ENCODE assay signal across 10 cellular contexts in the genomic region with DNA sequence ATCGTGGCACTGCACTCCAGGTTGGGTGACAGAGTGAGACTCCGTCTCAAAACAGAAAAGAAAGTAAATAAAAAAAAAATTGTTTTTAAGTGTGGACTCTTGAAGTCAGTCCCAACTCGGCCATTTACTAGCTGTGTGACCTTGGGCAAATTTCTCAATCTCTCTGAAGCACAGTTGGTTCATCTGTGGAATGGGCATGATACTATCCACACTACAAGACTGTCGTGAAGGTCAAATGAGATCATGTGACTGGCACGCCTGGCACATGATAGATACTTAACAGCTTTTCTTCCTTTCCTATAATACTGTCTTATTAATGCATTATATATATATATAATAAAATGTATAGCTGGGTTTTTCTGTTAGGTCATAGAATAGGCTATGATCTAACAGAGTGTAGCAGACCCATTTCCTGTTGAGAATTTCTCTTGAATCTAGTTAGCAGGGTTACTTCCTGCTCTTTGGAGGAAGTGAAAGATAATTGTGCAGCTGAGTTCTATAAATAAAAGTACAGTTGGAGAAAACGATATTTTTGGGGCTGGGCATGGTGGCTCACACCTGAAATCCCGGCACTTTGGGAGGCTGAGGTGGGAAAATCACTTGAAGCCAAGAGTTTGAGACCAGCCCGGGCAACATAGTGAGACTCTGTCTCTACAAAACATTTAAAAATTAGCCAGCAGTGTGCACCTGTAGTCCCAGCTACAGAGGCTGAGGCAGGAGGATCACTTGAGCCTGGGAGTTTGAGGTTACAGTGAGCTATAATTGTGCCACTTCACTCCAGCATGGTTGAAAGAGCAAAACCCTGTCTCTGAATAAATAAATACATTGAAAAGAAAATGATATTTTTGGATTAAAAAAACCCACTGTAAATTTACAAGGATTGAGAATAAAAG. TPM values are rescaled to one million over a fixed set of nuclear protein-coding genes. Genes with fewer than 3 reads are reported as not detected.
DNase-seq lines count a peak whose midpoint lies in the region; ATAC-seq, FAIRE-seq and TF ChIP-seq lines count a peak whose summit lies in the region.
"Had no signal": no experiment of that assay in that cellular context is flagged by ENCODE, and none has a peak within 500 bp of the region (broad histone marks: within the 10 kb centered on the region; RNA-seq: fewer than 3 reads in every experiment).

No MANE protein-coding gene starts in this region.

- CTCF ChIA-PET in activated B cell treated with CpG ODN at 0.5 μM for 24 hours (lab: Charles Lee): interaction anchor here (1.1 to 1.9 kb wide), 6 partner anchors 9 to 60 kb away, joined by 3 to 8 read pairs (median 4); a partner anchor contains a TSS

- no peaks in the 10 kb centered on the region for H4K20me1 ChIP-seq in Karpas-422 (ENCODE audit: insufficient read depth, low read depth, low read length)

- H3K9me2 ChIP-seq in Karpas-422 (replicated peaks; ENCODE audit: insufficient read depth, low read length): no peaks in the 10 kb centered on the region

- H3K9me3 Mint-ChIP-seq in activated B cell treated with CpG ODN at 0.5 μM for 24 hours: peaks cover 3% of the 10 kb centered on the region
- H3K9me3 Mint-ChIP-seq in natural killer cell treated with Interleukin-12 subunit alpha and Interleukin-12 subunit beta and Interleukin-15 and Interleukin-18, amount 100 ng/mL, for 72 hours: no peaks in the 10 kb centered on the region

- POLR2A ChIA-PET in activated B cell treated with CpG ODN at 0.5 μM for 24 hours (lab: Charles Lee): interaction anchor here (1.0 to 3.8 kb wide), 6 partner anchors 40 to 714 kb away, joined by 3 to 43 read pairs (median 5); a partner anchor contains a TSS

- H3K27ac Mint-ChIP-seq in activated B cell treated with CpG ODN at 0.5 μM for 24 hours: peak overlapping the region; percentile 90
- H3K27ac Mint-ChIP-seq in natural killer cell treated with Interleukin-12 subunit alpha and Interleukin-12 subunit beta and Interleukin-15 and Interleukin-18, amount 100 ng/mL, for 72 hours: peak overlapping the region; percentile 61 to 88

- FAIRE-seq in D721Med (lab: Jason Lieb, UNC): no peak
- FAIRE-seq: astrocyte, H54 had no signal

- H3K79me2 ChIP-seq in Karpas-422 (ENCODE audit: low read length): peaks cover 20% of the 10 kb centered on the region; the same call in 1 of the 2 replicates

- no peak overlapping the region for H2AFZ ChIP-seq in Karpas-422 (ENCODE audit: low read length)

- TF ChIP-seq CTCF in GM13977 (IDR thresholded peaks at IDR 0.05; ENCODE audit: extremely low read depth, insufficient read depth, missing control alignments) (no peak), activated B cell treated with CpG ODN at 0.5 μM for 24 hours (IDR thresholded peaks at IDR 0.05) (no peak), brain microvascular endothelial cell (IDR thresholded peaks at IDR 0.05; ENCODE audit: low read depth, low read length, missing control alignments) (no peak), D721Med (IDR thresholded peaks at IDR 0.05; ENCODE audit: insufficient read depth, missing control alignments) (no peak)

- intact Hi-C loops in activated B cell treated with CpG ODN at 0.5 μM for 24 hours (cut with micrococcal nuclease): loop anchor here (2.0 to 10.0 kb wide), 4 partner anchors 19 to 1011 kb away; a partner anchor contains a TSS

- H3K9ac ChIP-seq in Karpas-422 (ENCODE audit: low read length): no peak overlapping the region

- peaks cover 63% of the 10 kb centered on the region for H3K4me1 Mint-ChIP-seq in activated B cell treated with CpG ODN at 0.5 μM for 24 hours
- H3K4me1 Mint-ChIP-seq in natural killer cell treated with Interleukin-12 subunit alpha and Interleukin-12 subunit beta and Interleukin-15 and Interleukin-18, amount 100 ng/mL, for 72 hours (ENCODE audit: low read depth in 2 of 2): peaks cover 8 to 11% of the 10 kb centered on the region in 2 donors

- no peaks in the 10 kb centered on the region for H3K27me3 Mint-ChIP-seq in activated B cell treated with CpG ODN at 0.5 μM for 24 hours
- H3K27me3 Mint-ChIP-seq in natural killer cell treated with Interleukin-12 subunit alpha and Interleukin-12 subunit beta and Interleukin-15 and Interleukin-18, amount 100 ng/mL, for 72 hours: no peaks in the 10 kb centered on the region

- H3K36me3 ChIP-seq in Karpas-422 (ENCODE audit: insufficient read depth, low read length): peaks cover 46% of the 10 kb centered on the region
- H3K36me3 ChIP-seq in brain microvascular endothelial cell (replicated peaks): no peaks in the 10 kb centered on the region

- H3K4me3 ChIP-seq in Karpas-422 (ENCODE audit: low read length) (no peak overlapping the region), brain microvascular endothelial cell (ENCODE audit: low read depth, low read length) (no peak overlapping the region)

- in situ Hi-C loops in GM13977 (cut with MboI; ENCODE audit: low pct_unique_long_range_greater_than_20kb, low sequenced_read_pairs, unreplicated experiment) (no loop called here), brain microvascular endothelial cell (cut with HindIII; ENCODE audit: low pct_ligation_motif_present, low sequenced_read_pairs) (no loop called here)

- peak; percentile 86 for ATAC-seq in activated B cell treated with CpG ODN at 0.5 μM for 24 hours (ENCODE audit: low read depth)
- peak in 1 of 2 donors; percentile 43 for ATAC-seq in natural killer cell treated with Interleukin-12 subunit alpha and Interleukin-12 subunit beta and Interleukin-15 and Interleukin-18, amount 100 ng/mL, for 72 hours
- ATAC-seq in HG03469 (IDR thresholded peaks at IDR 0.05; ENCODE audit: unreplicated experiment): no peak

- peak overlapping the region; percentile 24 for H3K4me2 ChIP-seq in Karpas-422 (ENCODE audit: low read depth, low read length, poor library complexity, severe bottlenecking)

- H3K9me3 ChIP-seq in Karpas-422 (ENCODE audit: low read length): no peaks in the 10 kb centered on the region

- DNase-seq in GM13977 (ENCODE audit: low spot score): peak; percentile 57
- peak; percentile 81 for DNase-seq in Karpas-422
- peak; percentile 26 for DNase-seq in activated B cell treated with CpG ODN at 0.5 μM for 24 hours
- no peak for DNase-seq in natural killer cell treated with Interleukin-12 subunit alpha and Interleukin-12 subunit beta and Interleukin-15 and Interleukin-18, amount 100 ng/mL, for 72 hours (ENCODE audit: low spot score)
- DNase-seq in brain microvascular endothelial cell: no peak
- DNase-seq in D721Med (ENCODE audit: insufficient read length, low spot score): no peak
- DNase-seq in GDM1 (lab: John Stamatoyannopoulos, UW): no peak

- H3K4me3 Mint-ChIP-seq in activated B cell treated with CpG ODN at 0.5 μM for 24 hours: peak overlapping the region; percentile 60
- peak overlapping the region; percentile 33 for H3K4me3 Mint-ChIP-seq in natural killer cell treated with Interleukin-12 subunit alpha and Interleukin-12 subunit beta and Interleukin-15 and Interleukin-18, amount 100 ng/mL, for 72 hours

- H3K27me3 ChIP-seq in Karpas-422 (ENCODE audit: low read length): no peaks in the 10 kb centered on the region
- H3K27me3 ChIP-seq in brain microvascular endothelial cell (replicated peaks): no peaks in the 10 kb centered on the region

- peaks cover 38% of the 10 kb centered on the region for H3K4me1 ChIP-seq in Karpas-422 (ENCODE audit: low read length)

- peaks cover 27% of the 10 kb centered on the region for H3K36me3 Mint-ChIP-seq in activated B cell treated with CpG ODN at 0.5 μM for 24 hours (ENCODE audit: low read depth)
- no peaks in the 10 kb centered on the region for H3K36me3 Mint-ChIP-seq in natural killer cell treated with Interleukin-12 subunit alpha and Interleukin-12 subunit beta and Interleukin-15 and Interleukin-18, amount 100 ng/mL, for 72 hours

- H3K27ac ChIP-seq in Karpas-422 (ENCODE audit: low read length) (peak overlapping the region; percentile 94), brain microvascular endothelial cell (no peak overlapping the region)

RNA-seq across cellular contexts. Expression of a gene that starts 7.3 kb away (rescaled TPM):
- total RNA-seq in Karpas-422 (2014; rRNA removed; shearing (Covaris generic); ENCODE audit: low replicate concordance): 104 and 156 TPM in 2 replicates
- 13.5 and 13.9 TPM in 2 replicates for total RNA-seq in activated B cell treated with CpG ODN at 0.5 μM for 24 hours
- total RNA-seq in natural killer cell treated with Interleukin-12 subunit alpha and Interleukin-12 subunit beta and Interleukin-15 and Interleukin-18, amount 100 ng/mL, for 72 hours: 1 to 10 TPM; 5.0 to 6.9 TPM

RNA-seq across cellular contexts. Expression of a gene that starts 40.6 kb away (rescaled TPM):
- total RNA-seq in Karpas-422 (2014; rRNA removed; shearing (Covaris generic); ENCODE audit: low replicate concordance): 18.6 and 25.3 TPM in 2 replicates
- 50.3 and 63.9 TPM in 2 replicates for total RNA-seq in activated B cell treated with CpG ODN at 0.5 μM for 24 hours
- total RNA-seq in natural killer cell treated with Interleukin-12 subunit alpha and Interleukin-12 subunit beta and Interleukin-15 and Interleukin-18, amount 100 ng/mL, for 72 hours: 10 to 100 TPM; 32.6 to 61.1 TPM

RNA-seq across cellular contexts. Expression of a gene that starts 49.9 kb away (rescaled TPM):
- total RNA-seq in Karpas-422 (2014; rRNA removed; shearing (Covaris generic); ENCODE audit: low replicate concordance): 369 and 432 TPM in 2 replicates
- 1,149 and 1,208 TPM in 2 replicates for total RNA-seq in activated B cell treated with CpG ODN at 0.5 μM for 24 hours
- 1,000 to 10,000 TPM in 1 of 2 donors, 100 to 1,000 TPM in 1; 987 to 1,102 TPM for total RNA-seq in natural killer cell treated with Interleukin-12 subunit alpha and Interleukin-12 subunit beta and Interleukin-15 and Interleukin-18, amount 100 ng/mL, for 72 hours

RNA-seq across cellular contexts. Expression of a gene that starts 50.5 kb away (rescaled TPM):
- total RNA-seq in Karpas-422 (2014; rRNA removed; shearing (Covaris generic); ENCODE audit: low replicate concordance): 42.2 and 62.1 TPM in 2 replicates
- 65.3 and 77.0 TPM in 2 replicates for total RNA-seq in activated B cell treated with CpG ODN at 0.5 μM for 24 hours
- 10 to 100 TPM; 47.7 to 74.3 TPM for total RNA-seq in natural killer cell treated with Interleukin-12 subunit alpha and Interleukin-12 subunit beta and Interleukin-15 and Interleukin-18, amount 100 ng/mL, for 72 hours

Comparison
In these comparisons a context has a peak if more than half of its experiments do, and no peak if none do; other contexts are left out.
1. DNase-seq: peak in GM13977 (single experiment), Karpas-422 (single experiment) and activated B cell treated with CpG ODN at 0.5 μM for 24 hours (single experiment); none in natural killer cell treated with Interleukin-12 subunit alpha and Interleukin-12 subunit beta and Interleukin-15 and Interleukin-18, amount 100 ng/mL, for 72 hours (single experiment), brain microvascular endothelial cell (single experiment), D721Med (single experiment) and GDM1 (single experiment).